Comparison of ENCODE assay signal across 2 cellular contexts in the genomic region with DNA sequence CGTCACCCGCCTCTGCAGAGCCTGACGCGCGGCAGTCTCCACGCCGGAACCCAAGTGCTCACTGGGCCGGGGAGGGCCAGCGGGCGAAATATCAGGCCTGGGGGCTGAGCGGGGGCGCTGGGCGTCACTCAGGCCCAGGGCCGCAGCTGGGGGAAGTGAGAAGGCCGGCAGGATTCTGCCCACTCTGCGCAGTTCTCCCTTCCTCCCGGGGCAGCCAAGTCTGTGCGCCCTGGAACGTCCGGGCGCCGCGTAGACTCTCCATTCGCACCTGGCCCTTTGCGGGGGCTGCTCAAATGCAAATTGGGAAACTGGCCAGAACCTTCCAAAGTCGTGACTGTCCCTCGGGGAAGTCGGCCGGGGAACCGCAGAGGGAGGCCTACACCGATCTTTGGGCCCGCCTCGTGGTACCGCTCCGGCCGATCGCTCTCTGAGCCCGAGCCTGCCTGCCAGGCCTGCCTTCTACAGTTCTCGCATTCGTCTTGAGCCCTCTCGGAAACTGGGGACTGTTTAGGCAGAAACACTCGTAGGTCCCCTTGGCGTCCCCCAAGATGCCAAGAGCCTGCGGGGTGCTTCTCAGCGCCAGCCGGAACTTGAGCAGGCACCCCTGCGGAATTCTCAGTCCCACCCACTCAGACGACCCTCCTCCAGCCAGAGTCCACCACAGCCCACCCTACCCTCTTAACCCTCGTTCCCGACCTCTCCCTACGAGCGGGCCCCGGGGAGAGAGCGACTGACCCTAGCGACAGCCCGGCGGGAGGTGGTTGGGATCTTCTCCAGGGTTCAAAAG.
TF ChIP-seq lines count a peak whose summit lies in the region.

No MANE protein-coding gene starts in this region.

TF ChIP-seq in GM23338, 12 proteins besides CTCF, POLR2A, EP300 and RAD21 (continued from another document):
- TF ChIP-seq, protein P1, sequence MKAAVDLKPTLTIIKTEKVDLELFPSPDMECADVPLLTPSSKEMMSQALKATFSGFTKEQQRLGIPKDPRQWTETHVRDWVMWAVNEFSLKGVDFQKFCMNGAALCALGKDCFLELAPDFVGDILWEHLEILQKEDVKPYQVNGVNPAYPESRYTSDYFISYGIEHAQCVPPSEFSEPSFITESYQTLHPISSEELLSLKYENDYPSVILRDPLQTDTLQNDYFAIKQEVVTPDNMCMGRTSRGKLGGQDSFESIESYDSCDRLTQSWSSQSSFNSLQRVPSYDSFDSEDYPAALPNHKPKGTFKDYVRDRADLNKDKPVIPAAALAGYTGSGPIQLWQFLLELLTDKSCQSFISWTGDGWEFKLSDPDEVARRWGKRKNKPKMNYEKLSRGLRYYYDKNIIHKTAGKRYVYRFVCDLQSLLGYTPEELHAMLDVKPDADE (IDR thresholded peaks at IDR 0.05) = no peak
- TF ChIP-seq, protein P2, sequence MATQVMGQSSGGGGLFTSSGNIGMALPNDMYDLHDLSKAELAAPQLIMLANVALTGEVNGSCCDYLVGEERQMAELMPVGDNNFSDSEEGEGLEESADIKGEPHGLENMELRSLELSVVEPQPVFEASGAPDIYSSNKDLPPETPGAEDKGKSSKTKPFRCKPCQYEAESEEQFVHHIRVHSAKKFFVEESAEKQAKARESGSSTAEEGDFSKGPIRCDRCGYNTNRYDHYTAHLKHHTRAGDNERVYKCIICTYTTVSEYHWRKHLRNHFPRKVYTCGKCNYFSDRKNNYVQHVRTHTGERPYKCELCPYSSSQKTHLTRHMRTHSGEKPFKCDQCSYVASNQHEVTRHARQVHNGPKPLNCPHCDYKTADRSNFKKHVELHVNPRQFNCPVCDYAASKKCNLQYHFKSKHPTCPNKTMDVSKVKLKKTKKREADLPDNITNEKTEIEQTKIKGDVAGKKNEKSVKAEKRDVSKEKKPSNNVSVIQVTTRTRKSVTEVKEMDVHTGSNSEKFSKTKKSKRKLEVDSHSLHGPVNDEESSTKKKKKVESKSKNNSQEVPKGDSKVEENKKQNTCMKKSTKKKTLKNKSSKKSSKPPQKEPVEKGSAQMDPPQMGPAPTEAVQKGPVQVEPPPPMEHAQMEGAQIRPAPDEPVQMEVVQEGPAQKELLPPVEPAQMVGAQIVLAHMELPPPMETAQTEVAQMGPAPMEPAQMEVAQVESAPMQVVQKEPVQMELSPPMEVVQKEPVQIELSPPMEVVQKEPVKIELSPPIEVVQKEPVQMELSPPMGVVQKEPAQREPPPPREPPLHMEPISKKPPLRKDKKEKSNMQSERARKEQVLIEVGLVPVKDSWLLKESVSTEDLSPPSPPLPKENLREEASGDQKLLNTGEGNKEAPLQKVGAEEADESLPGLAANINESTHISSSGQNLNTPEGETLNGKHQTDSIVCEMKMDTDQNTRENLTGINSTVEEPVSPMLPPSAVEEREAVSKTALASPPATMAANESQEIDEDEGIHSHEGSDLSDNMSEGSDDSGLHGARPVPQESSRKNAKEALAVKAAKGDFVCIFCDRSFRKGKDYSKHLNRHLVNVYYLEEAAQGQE (IDR thresholded peaks at IDR 0.05; ENCODE audit: unreplicated experiment) = peak; percentile 24
- TF ChIP-seq, protein P3, sequence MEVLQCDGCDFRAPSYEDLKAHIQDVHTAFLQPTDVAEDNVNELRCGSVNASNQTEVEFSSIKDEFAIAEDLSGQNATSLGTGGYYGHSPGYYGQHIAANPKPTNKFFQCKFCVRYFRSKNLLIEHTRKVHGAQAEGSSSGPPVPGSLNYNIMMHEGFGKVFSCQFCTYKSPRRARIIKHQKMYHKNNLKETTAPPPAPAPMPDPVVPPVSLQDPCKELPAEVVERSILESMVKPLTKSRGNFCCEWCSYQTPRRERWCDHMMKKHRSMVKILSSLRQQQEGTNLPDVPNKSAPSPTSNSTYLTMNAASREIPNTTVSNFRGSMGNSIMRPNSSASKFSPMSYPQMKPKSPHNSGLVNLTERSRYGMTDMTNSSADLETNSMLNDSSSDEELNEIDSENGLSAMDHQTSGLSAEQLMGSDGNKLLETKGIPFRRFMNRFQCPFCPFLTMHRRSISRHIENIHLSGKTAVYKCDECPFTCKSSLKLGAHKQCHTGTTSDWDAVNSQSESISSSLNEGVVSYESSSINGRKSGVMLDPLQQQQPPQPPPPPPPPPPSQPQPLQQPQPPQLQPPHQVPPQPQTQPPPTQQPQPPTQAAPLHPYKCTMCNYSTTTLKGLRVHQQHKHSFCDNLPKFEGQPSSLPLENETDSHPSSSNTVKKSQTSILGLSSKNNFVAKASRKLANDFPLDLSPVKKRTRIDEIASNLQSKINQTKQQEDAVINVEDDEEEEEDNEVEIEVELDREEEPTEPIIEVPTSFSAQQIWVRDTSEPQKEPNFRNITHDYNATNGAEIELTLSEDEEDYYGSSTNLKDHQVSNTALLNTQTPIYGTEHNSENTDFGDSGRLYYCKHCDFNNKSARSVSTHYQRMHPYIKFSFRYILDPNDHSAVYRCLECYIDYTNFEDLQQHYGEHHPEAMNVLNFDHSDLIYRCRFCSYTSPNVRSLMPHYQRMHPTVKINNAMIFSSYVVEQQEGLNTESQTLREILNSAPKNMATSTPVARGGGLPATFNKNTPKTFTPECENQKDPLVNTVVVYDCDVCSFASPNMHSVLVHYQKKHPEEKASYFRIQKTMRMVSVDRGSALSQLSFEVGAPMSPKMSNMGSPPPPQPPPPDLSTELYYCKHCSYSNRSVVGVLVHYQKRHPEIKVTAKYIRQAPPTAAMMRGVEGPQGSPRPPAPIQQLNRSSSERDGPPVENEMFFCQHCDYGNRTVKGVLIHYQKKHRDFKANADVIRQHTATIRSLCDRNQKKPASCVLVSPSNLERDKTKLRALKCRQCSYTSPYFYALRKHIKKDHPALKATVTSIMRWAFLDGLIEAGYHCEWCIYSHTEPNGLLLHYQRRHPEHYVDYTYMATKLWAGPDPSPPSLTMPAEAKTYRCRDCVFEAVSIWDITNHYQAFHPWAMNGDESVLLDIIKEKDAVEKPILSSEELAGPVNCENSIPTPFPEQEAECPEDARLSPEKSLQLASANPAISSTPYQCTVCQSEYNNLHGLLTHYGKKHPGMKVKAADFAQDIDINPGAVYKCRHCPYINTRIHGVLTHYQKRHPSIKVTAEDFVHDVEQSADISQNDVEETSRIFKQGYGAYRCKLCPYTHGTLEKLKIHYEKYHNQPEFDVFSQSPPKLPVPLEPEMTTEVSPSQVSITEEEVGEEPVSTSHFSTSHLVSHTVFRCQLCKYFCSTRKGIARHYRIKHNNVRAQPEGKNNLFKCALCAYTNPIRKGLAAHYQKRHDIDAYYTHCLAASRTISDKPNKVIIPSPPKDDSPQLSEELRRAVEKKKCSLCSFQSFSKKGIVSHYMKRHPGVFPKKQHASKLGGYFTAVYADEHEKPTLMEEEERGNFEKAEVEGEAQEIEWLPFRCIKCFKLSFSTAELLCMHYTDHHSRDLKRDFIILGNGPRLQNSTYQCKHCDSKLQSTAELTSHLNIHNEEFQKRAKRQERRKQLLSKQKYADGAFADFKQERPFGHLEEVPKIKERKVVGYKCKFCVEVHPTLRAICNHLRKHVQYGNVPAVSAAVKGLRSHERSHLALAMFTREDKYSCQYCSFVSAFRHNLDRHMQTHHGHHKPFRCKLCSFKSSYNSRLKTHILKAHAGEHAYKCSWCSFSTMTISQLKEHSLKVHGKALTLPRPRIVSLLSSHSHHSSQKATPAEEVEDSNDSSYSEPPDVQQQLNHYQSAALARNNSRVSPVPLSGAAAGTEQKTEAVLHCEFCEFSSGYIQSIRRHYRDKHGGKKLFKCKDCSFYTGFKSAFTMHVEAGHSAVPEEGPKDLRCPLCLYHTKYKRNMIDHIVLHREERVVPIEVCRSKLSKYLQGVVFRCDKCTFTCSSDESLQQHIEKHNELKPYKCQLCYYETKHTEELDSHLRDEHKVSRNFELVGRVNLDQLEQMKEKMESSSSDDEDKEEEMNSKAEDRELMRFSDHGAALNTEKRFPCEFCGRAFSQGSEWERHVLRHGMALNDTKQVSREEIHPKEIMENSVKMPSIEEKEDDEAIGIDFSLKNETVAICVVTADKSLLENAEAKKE (CRISPR knock-in tag; IDR thresholded peaks at IDR 0.05) = no peak
- TF ChIP-seq JUNB (IDR thresholded peaks at IDR 0.05; ENCODE audit: unreplicated experiment) = no peak
- TF ChIP-seq ZNF331 (CRISPR knock-in tag; IDR thresholded peaks at IDR 0.05; ENCODE audit: low read depth) = no peak
TF ChIP-seq in GM23338: peak in this region for 3.

TF ChIP-seq in neural cell, 6 proteins besides CTCF, POLR2A, EP300 and RAD21:
- TF ChIP-seq, protein P2 (IDR thresholded peaks at IDR 0.05; ENCODE audit: borderline replicate concordance) = no peak
- TF ChIP-seq MXI1 (conservative IDR thresholded peaks at IDR 0.05; ENCODE audit: poor library complexity, severe bottlenecking) (no peak), SMC3 (conservative IDR thresholded peaks at IDR 0.05; ENCODE audit: poor library complexity) (no peak), TAF1 (IDR thresholded peaks at IDR 0.05; ENCODE audit: low read depth) (no peak), EZH2 (IDR thresholded peaks at IDR 0.05; ENCODE audit: borderline replicate concordance, insufficient read depth, low read length, poor library complexity, severe bottlenecking) (no peak)
